In genomic region chr12:79020106-79020505, GRCh38 we compare ENCODE assay signal across 15 cellular contexts.
DNase-seq lines count a peak whose midpoint lies in the region; ATAC-seq lines count a peak whose summit lies in the region.
"Had no signal": no experiment of that assay in that cellular context is flagged by ENCODE, and none has a peak within 500 bp of the region (broad histone marks: within the 10 kb centered on the region; RNA-seq: fewer than 3 reads in every experiment).

No MANE protein-coding gene starts in this region.

- CTCF ChIA-PET in naive thymus-derived CD4-positive, alpha-beta T cell (lab: Charles Lee), result no interaction called here

- POLR2A ChIA-PET in naive thymus-derived CD4-positive, alpha-beta T cell (lab: Charles Lee), result no interaction called here

- H3K9me3 Mint-ChIP-seq in naive thymus-derived CD4-positive, alpha-beta T cell, result peaks cover 0 to 9% (median 2%) of the 10 kb centered on the region in 11 donors

- H3K27me3 ChIP-seq in H7 (ENCODE audit: control insufficient read depth, insufficient read depth, low read length), result no peaks in the 10 kb centered on the region
- H3K27me3 ChIP-seq in naive thymus-derived CD4-positive, alpha-beta T cell (ENCODE audit: control insufficient read depth in 2 of 2, insufficient read depth in 2 of 2, low read length in 2 of 2), result no peaks in the 10 kb centered on the region
- H3K27me3 ChIP-seq: cardiac muscle cell, ovary had no signal

- no peak overlapping the region for H3K27ac ChIP-seq in naive thymus-derived CD4-positive, alpha-beta T cell (ENCODE audit: low read depth, low read length)
- H3K27ac ChIP-seq: cardiac muscle cell, ovary had no signal

- no peak overlapping the region for H3K4me3 ChIP-seq in H7 (ENCODE audit: insufficient read depth, low read depth, low read length)
- no peak overlapping the region for H3K4me3 ChIP-seq in naive thymus-derived CD4-positive, alpha-beta T cell (ENCODE audit: low read length)
- H3K4me3 ChIP-seq: cardiac muscle cell, ovary had no signal

- no peaks in the 10 kb centered on the region for H3K36me3 ChIP-seq in H7 (replicated peaks; ENCODE audit: control insufficient read depth, insufficient read depth, low read length)
- no peaks in the 10 kb centered on the region for H3K36me3 ChIP-seq in naive thymus-derived CD4-positive, alpha-beta T cell (ENCODE audit: control insufficient read depth in 2 of 3, insufficient read depth in 3 of 3, low read length in 3 of 3)
- H3K36me3 ChIP-seq: cardiac muscle cell, ovary had no signal

- DNase-seq in NCI-H82 (lab: John Stamatoyannopoulos, UW) (peak; percentile 10), NCI-H82 treated with DMSO at 0.1 percent for 48 hours (lab: John Stamatoyannopoulos, UW; ENCODE audit: unreplicated experiment) (no peak), M059J (ENCODE audit: low read depth) (peak; percentile 55), dermis blood vessel endothelial cell (peak; percentile 9), H7 (no peak)
- no peak for DNase-seq in naive thymus-derived CD4-positive, alpha-beta T cell
- DNase-seq in activated CD4-positive, alpha-beta T cell treated with anti-CD3 and anti-CD28 coated beads, Interleukin-2, amount 50 U/mL, for 4 hours, result no peak
- DNase-seq: 8988T, NCI-H526, ovary had no signal

- intact Hi-C loops in naive thymus-derived CD4-positive, alpha-beta T cell (cut with micrococcal nuclease), result no loop called here

- no peaks in the 10 kb centered on the region for H3K9me3 ChIP-seq in naive thymus-derived CD4-positive, alpha-beta T cell (ENCODE audit: control insufficient read depth in 2 of 3, low read length in 3 of 3)
- H3K9me3 ChIP-seq: ovary had no signal

- no peak overlapping the region for H3K4me3 Mint-ChIP-seq in naive thymus-derived CD4-positive, alpha-beta T cell
- H3K4me3 Mint-ChIP-seq: activated T-helper 1 cell treated with anti-CD3 and anti-CD28 coated beads, Interleukin-12 subunit alpha, Interleukin-12 subunit beta, Interleukin-2, Interleukin-4 antibody, amounts not matched to agents 30 ng/mL and 10 ng/mL and 1 ng/mL, durations not matched to agents 14 hours and 24 hours and 36 hours had no signal

- no peaks in the 10 kb centered on the region for H3K4me1 Mint-ChIP-seq in naive thymus-derived CD4-positive, alpha-beta T cell

- H3K27me3 Mint-ChIP-seq in naive thymus-derived CD4-positive, alpha-beta T cell, result no peaks in the 10 kb centered on the region

- no peaks in the 10 kb centered on the region for H3K36me3 Mint-ChIP-seq in naive thymus-derived CD4-positive, alpha-beta T cell

- H3K27ac Mint-ChIP-seq in naive thymus-derived CD4-positive, alpha-beta T cell, result no peak overlapping the region
- H3K27ac Mint-ChIP-seq: activated T-helper 1 cell treated with anti-CD3 and anti-CD28 coated beads, Interleukin-12 subunit alpha, Interleukin-12 subunit beta, Interleukin-2, Interleukin-4 antibody, amounts not matched to agents 30 ng/mL and 10 ng/mL and 1 ng/mL, durations not matched to agents 14 hours and 24 hours and 36 hours had no signal

- H3K4me1 ChIP-seq in naive thymus-derived CD4-positive, alpha-beta T cell (ENCODE audit: control insufficient read depth in 2 of 2, insufficient read depth in 2 of 2, low read length in 2 of 2), result no peaks in the 10 kb centered on the region

- no peak for ATAC-seq in HG03039 (IDR thresholded peaks at IDR 0.05; ENCODE audit: unreplicated experiment)
- no peak for ATAC-seq in naive thymus-derived CD4-positive, alpha-beta T cell
- ATAC-seq: HCT116, HepG2 had no signal

Comparison
In these comparisons a context has a peak if more than half of its experiments do, and no peak if none do; other contexts are left out.
1. DNase-seq: peak in NCI-H82 (single experiment), M059J (single experiment) and dermis blood vessel endothelial cell (single experiment); none in NCI-H82 treated with DMSO at 0.1 percent for 48 hours (single experiment), H7 (single experiment), naive thymus-derived CD4-positive, alpha-beta T cell (0 of 9) and activated CD4-positive, alpha-beta T cell treated with anti-CD3 and anti-CD28 coated beads, Interleukin-2, amount 50 U/mL, for 4 hours (0 of 2).